In genomic region chr1:1290238-1290731, GRCh38 we compare ENCODE assay signal across 8 cellular contexts. TPM values are rescaled to one million over a fixed set of nuclear protein-coding genes. Genes with fewer than 3 reads are reported as not detected.
DNase-seq lines count a peak whose midpoint lies in the region; ATAC-seq, FAIRE-seq and TF ChIP-seq lines count a peak whose summit lies in the region.

No MANE protein-coding gene starts in this region.

- H3K27me3 ChIP-seq in fibroblast of lung (ENCODE audit: control insufficient read depth, insufficient read depth, low read length) (no peaks in the 10 kb centered on the region), pancreas (peaks cover 0 to 4% (median 0%) of the 10 kb centered on the region in 4 donors)

- ATAC-seq in pancreas, result peak; percentile 49 to 80 (median 76)
- ATAC-seq in HG03565 (IDR thresholded peaks at IDR 0.05; ENCODE audit: unreplicated experiment), result no peak
- no peak for ATAC-seq in GM19395 (IDR thresholded peaks at IDR 0.05; ENCODE audit: unreplicated experiment)

- H3K79me2 ChIP-seq in fibroblast of lung (ENCODE audit: control insufficient read depth, insufficient read depth, low read length), result no peaks in the 10 kb centered on the region

- no peak for FAIRE-seq in pancreas (lab: Jason Lieb, UNC)

- no peaks in the 10 kb centered on the region for H4K20me1 ChIP-seq in fibroblast of lung (ENCODE audit: control insufficient read depth, extremely low read depth, insufficient read depth, low read length)

- WGBS in pancreas, 2 donors, result 43 to 46% methylated on average over 15 of the region's 15 CpGs

- H3K4me2 ChIP-seq in fibroblast of lung (ENCODE audit: extremely low read depth, insufficient read depth, low read length), result no peak overlapping the region

- H3K4me3 ChIP-seq in fibroblast of lung (replicated peaks in 1 of 4; ENCODE audit: control extremely low read depth in 1 of 4, insufficient read depth in 1 of 4, low read depth in 3 of 4, low read length in 4 of 4) (no peak overlapping the region), pancreas (no peak overlapping the region)

- DNase-seq in NCI-H345 (lab: John Stamatoyannopoulos, UW), result peak; percentile 20
- DNase-seq in NCI-H345 treated with DMSO at 0.1 percent for 48 hours (lab: John Stamatoyannopoulos, UW; ENCODE audit: unreplicated experiment), result no peak
- DNase-seq in NCI-H748 treated with DMSO at 0.1 percent for 48 hours (lab: John Stamatoyannopoulos, UW), result peak; percentile 7
- DNase-seq in activated T-cell treated with anti-CD3 and anti-CD28 coated beads for 24 hours (ENCODE audit: low read depth), result peak; percentile 55
- peak; percentile 27 to 39 for DNase-seq in fibroblast of lung (ENCODE audit: low read depth in 2 of 2)
- peak; percentile 56 to 94 (median 82) for DNase-seq in pancreas

- intact Hi-C loops in pancreas (cut with DNase I), result loop anchor here (5.0 to 10.0 kb wide), 3 partner anchors 165 to 255 kb away; no protein-coding TSS in a partner anchor

- H3K36me3 ChIP-seq in fibroblast of lung (ENCODE audit: control insufficient read depth, insufficient read depth, low read length) (peaks cover 12% of the 10 kb centered on the region), pancreas (no peaks in the 10 kb centered on the region)

- H3K27ac ChIP-seq in fibroblast of lung (ENCODE audit: insufficient read depth, low read length) (no peak overlapping the region), pancreas (no peak overlapping the region)

- peak; percentile 62 to 64 for TF ChIP-seq CTCF in fibroblast of lung (conservative IDR thresholded peaks at IDR 0.05 in 1 of 2, IDR thresholded peaks at IDR 0.05 in 1 of 2; ENCODE audit: low read depth in 1 of 2, low read length in 2 of 2)
- TF ChIP-seq CTCF in pancreas (IDR thresholded peaks at IDR 0.05), result peak; percentile 65 to 69 (median 66)

- H2AFZ ChIP-seq in fibroblast of lung (ENCODE audit: low read length), result no peak overlapping the region

- no peak overlapping the region for H3K9ac ChIP-seq in fibroblast of lung (ENCODE audit: insufficient read depth, low read length)

- H3K4me1 ChIP-seq in fibroblast of lung (ENCODE audit: control insufficient read depth, extremely low read depth, insufficient read depth, low read length) (no peaks in the 10 kb centered on the region), pancreas (no peaks in the 10 kb centered on the region)

- H3K9me3 ChIP-seq in fibroblast of lung (ENCODE audit: control insufficient read depth, insufficient read depth, low read depth, low read length), result no peaks in the 10 kb centered on the region
- no peaks in the 10 kb centered on the region for H3K9me3 ChIP-seq in pancreas

RNA-seq across cellular contexts. Expression of gene SCNN1D, which starts 10.0 kb away (rescaled TPM):
- 1.0 and 2.5 TPM in 2 replicates for total RNA-seq in fibroblast of lung
- polyA plus RNA-seq in fibroblast of lung, result 0.44 TPM in 2 replicates
- polyA plus RNA-seq in fibroblast of lung (2012), result 1.1 and 1.3 TPM in 2 replicates
- polyA minus RNA-seq in fibroblast of lung (ENCODE audit: low replicate concordance), result not detected in 2 replicates
- 1 to 10 TPM in 5 of 6 donors, under 1 TPM in 1; 0.66 to 6.1 (median 1.6) TPM for total RNA-seq in pancreas
- polyA plus RNA-seq in pancreas, result 10 to 100 TPM; 20.6 to 22.0 TPM

RNA-seq across cellular contexts. Expression of gene UBE2J2, which starts 16.6 kb away (rescaled TPM):
- total RNA-seq in fibroblast of lung (39.5 and 47.2 TPM in 2 replicates), pancreas (10 to 100 TPM; 20.8 to 30.4 (median 22.3) TPM)
- polyA plus RNA-seq in fibroblast of lung (32.3 and 50.9 TPM in 2 replicates), pancreas (10 to 100 TPM; 34.1 to 44.5 TPM)
- polyA plus RNA-seq in fibroblast of lung (2012), result 39.9 and 65.8 TPM in 2 replicates
- polyA minus RNA-seq in fibroblast of lung (ENCODE audit: low replicate concordance), result 13.4 and 17.9 TPM in 2 replicates

RNA-seq across cellular contexts. Expression of gene ACAP3, which starts 17.4 kb away (rescaled TPM):
- total RNA-seq in fibroblast of lung (34.7 and 50.9 TPM in 2 replicates), pancreas (10 to 100 TPM; 15.2 to 31.4 (median 18.7) TPM)
- polyA plus RNA-seq in fibroblast of lung (15.3 and 15.7 TPM in 2 replicates), pancreas (100 to 1,000 TPM in 1 of 2 donors, 10 to 100 TPM in 1; 76.0 to 133 TPM)
- polyA plus RNA-seq in fibroblast of lung (2012), result 24.4 and 30.2 TPM in 2 replicates
- polyA minus RNA-seq in fibroblast of lung (ENCODE audit: low replicate concordance), result 25.1 and 27.7 TPM in 2 replicates

RNA-seq across cellular contexts. Expression of gene PUSL1, which starts 18.1 kb away (rescaled TPM):
- total RNA-seq in fibroblast of lung, result 12.7 and 13.1 TPM in 2 replicates
- 7.1 and 9.6 TPM in 2 replicates for polyA plus RNA-seq in fibroblast of lung
- 13.6 and 21.6 TPM in 2 replicates for polyA plus RNA-seq in fibroblast of lung (2012)
- polyA minus RNA-seq in fibroblast of lung (ENCODE audit: low replicate concordance), result 14.7 and 16.3 TPM in 2 replicates
- 10 to 100 TPM in 2 of 6 donors, 1 to 10 TPM in 4; 7.5 to 11.3 (median 9.7) TPM for total RNA-seq in pancreas
- 10 to 100 TPM; 14.6 to 23.2 TPM for polyA plus RNA-seq in pancreas

RNA-seq across cellular contexts. Expression of gene INTS11, which starts 34.2 kb away (rescaled TPM):
- total RNA-seq in fibroblast of lung (46.2 and 69.2 TPM in 2 replicates), pancreas (10 to 100 TPM; 33.4 to 60.5 (median 56.8) TPM)
- polyA plus RNA-seq in fibroblast of lung (44.1 and 73.0 TPM in 2 replicates), pancreas (100 to 1,000 TPM; 268 to 311 TPM)
- polyA plus RNA-seq in fibroblast of lung (2012), result 67.0 and 92.9 TPM in 2 replicates
- 210 and 377 TPM in 2 replicates for polyA minus RNA-seq in fibroblast of lung (ENCODE audit: low replicate concordance)

Comparison
In these comparisons a context has a peak if more than half of its experiments do, and no peak if none do; other contexts are left out.
1. ATAC-seq: peak in pancreas (4 of 4); none in HG03565 (single experiment) and GM19395 (single experiment).